Comparison of ENCODE assay signal across 4 cellular contexts in the genomic region with DNA sequence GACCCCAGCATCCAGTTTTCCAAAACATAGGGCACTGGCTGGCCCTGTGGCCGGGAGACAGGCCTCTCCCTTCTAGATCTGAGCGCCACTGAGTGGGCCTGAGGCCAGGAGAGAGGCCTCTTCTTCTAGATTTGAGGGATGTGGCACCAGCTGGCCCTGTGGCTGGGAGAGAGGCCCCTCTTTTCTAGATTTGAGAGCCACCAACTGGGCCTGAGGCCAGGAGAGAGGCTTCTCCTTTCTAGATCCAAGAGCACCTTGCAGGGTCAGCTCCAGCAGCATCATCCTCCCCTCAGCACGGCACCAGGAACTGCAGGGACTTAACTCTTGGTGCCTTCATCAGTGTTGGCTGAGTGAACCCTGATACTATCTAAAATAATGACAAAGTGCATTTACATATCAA.
"Had no signal": no experiment of that assay in that cellular context is flagged by ENCODE, and none has a peak within 500 bp of the region (broad histone marks: within the 10 kb centered on the region; RNA-seq: fewer than 3 reads in every experiment).

No MANE protein-coding gene starts in this region.

- H3K27ac ChIP-seq: GM23248 had no signal

- DNase-seq: GM23248, H9, HCEC 1CT, IMR-90 had no signal

- H3K27ac Mint-ChIP-seq: H9 had no signal

- H3K9ac ChIP-seq: GM23248 had no signal

- H3K4me3 Mint-ChIP-seq: H9 had no signal

- H3K4me3 ChIP-seq: GM23248 had no signal

- H2AFZ ChIP-seq: GM23248 had no signal
